ENCODE assay signal across 28 cellular contexts in the genomic region with DNA sequence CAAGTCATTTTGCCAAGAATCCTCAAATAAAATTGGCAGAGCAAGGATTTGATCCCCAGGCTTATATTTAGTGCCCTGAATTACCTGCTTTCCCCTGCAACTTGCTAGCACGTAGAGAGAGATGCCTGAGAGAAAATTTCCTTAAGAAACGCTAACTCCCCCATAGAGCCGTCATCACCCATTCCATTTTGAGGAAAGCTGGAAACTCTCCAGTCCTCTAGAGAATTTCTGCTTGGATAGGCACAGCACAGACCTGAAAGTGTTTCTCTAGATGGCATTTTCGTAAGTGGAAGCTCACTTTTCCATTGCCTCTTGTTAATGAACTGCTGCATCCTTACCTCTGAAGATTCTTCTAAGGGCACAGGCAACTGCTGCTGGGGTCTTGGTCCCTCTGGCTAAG.
"Had no signal": no experiment of that assay in that cellular context is flagged by ENCODE, and none has a peak within 500 bp of the region (broad histone marks: within the 10 kb centered on the region; RNA-seq: fewer than 3 reads in every experiment).

No MANE protein-coding gene starts in this region.

- H3K4me3 ChIP-seq: adrenal gland, breast epithelium, left ventricle myocardium inferior, mucosa of descending colon, right lobe of liver, testis, uterus had no signal

- ATAC-seq: activated CD4-positive, CD25-positive, alpha-beta regulatory T cell treated with anti-CD3 and anti-CD28 coated beads, Interleukin-2, amount 50 U/mL, for 24 hours; mucosa of descending colon; natural killer cell treated with Interleukin-12 subunit alpha and Interleukin-12 subunit beta and Interleukin-15 and Interleukin-18, amount 100 ng/mL, for 72 hours; right lobe of liver; T-helper 17 cell had no signal

- H3K9me3 ChIP-seq: adrenal gland, breast epithelium, mucosa of descending colon, right lobe of liver, testis, uterus had no signal

- H3K4me1 Mint-ChIP-seq: activated naive CD8-positive, alpha-beta T cell treated with anti-CD3 and anti-CD28 coated beads for 36 hours; immature natural killer cell; T-helper 17 cell had no signal

- H3K4me3 Mint-ChIP-seq: activated naive CD4-positive, alpha-beta T cell treated with anti-CD3 and anti-CD28 coated beads for 36 hours; activated naive CD8-positive, alpha-beta T cell treated with anti-CD3 and anti-CD28 coated beads for 36 hours; immature natural killer cell; natural killer cell treated with Interleukin-12 subunit alpha and Interleukin-12 subunit beta and Interleukin-15 and Interleukin-18, amount 100 ng/mL, for 72 hours; T-helper 17 cell had no signal

- H3K27me3 ChIP-seq: breast epithelium, right lobe of liver, testis, uterus had no signal

- H3K36me3 Mint-ChIP-seq: activated naive CD8-positive, alpha-beta T cell treated with anti-CD3 and anti-CD28 coated beads for 36 hours; immature natural killer cell; natural killer cell treated with Interleukin-12 subunit alpha and Interleukin-12 subunit beta and Interleukin-15 and Interleukin-18, amount 100 ng/mL, for 72 hours had no signal

- H3K27ac ChIP-seq: adrenal gland, breast epithelium, left ventricle myocardium inferior, right lobe of liver, testis, WERI-Rb-1 had no signal

- H3K9me3 Mint-ChIP-seq: activated naive CD4-positive, alpha-beta T cell treated with anti-CD3 and anti-CD28 coated beads for 36 hours; activated naive CD8-positive, alpha-beta T cell treated with anti-CD3 and anti-CD28 coated beads for 36 hours; immature natural killer cell; natural killer cell treated with Interleukin-12 subunit alpha and Interleukin-12 subunit beta and Interleukin-15 and Interleukin-18, amount 100 ng/mL, for 72 hours had no signal

- DNase-seq: activated CD4-positive, alpha-beta T cell treated with anti-CD3 and anti-CD28 coated beads for 48 hours; activated CD4-positive, alpha-beta T cell treated with anti-CD3 and anti-CD28 coated beads, Interleukin-2, amount 50 U/mL, for 48 hours; activated CD8-positive, alpha-beta memory T cell treated with anti-CD3 and anti-CD28 coated beads for 24 hours; activated effector memory CD4-positive, alpha-beta T cell treated with anti-CD3 and anti-CD28 coated beads, Interleukin-2, amount 50 U/mL, for 16 hours; activated naive CD4-positive, alpha-beta T cell treated with anti-CD3 and anti-CD28 coated beads for 36 hours; activated naive CD8-positive, alpha-beta T cell treated with anti-CD3 and anti-CD28 coated beads for 36 hours; adrenal gland; central memory CD4-positive, alpha-beta T cell; dermis blood vessel endothelial cell; effector CD4-positive, alpha-beta T cell; hypothalamus; immature natural killer cell; left ventricle myocardium inferior; mucosa of descending colon; posterior cingulate gyrus; right lobe of liver; stimulated activated CD4-positive, alpha-beta T cell treated with anti-CD3 and anti-CD28 coated beads, Interleukin-2, amount 100 ng/mL, for 48 hours; stimulated activated naive CD4-positive, alpha-beta T cell treated with Interleukin-2 at 50 U/mL for 16 hours; SW 1271; T-helper 17 cell; T1000; testis; trophoblast cell; uterus; WERI-Rb-1 had no signal

- H3K27ac Mint-ChIP-seq: activated naive CD4-positive, alpha-beta T cell treated with anti-CD3 and anti-CD28 coated beads for 36 hours; activated naive CD8-positive, alpha-beta T cell treated with anti-CD3 and anti-CD28 coated beads for 36 hours; immature natural killer cell; natural killer cell treated with Interleukin-12 subunit alpha and Interleukin-12 subunit beta and Interleukin-15 and Interleukin-18, amount 100 ng/mL, for 72 hours; T-helper 17 cell had no signal

- H3K4me1 ChIP-seq: adrenal gland, breast epithelium, left ventricle myocardium inferior, right lobe of liver, testis, uterus had no signal

- H3K36me3 ChIP-seq: adrenal gland, breast epithelium, left ventricle myocardium inferior, right lobe of liver, uterus, WERI-Rb-1 had no signal
